In genomic region chr2:115867024-115867423, GRCh38 we compare ENCODE assay signal across 31 cellular contexts.
"Had no signal": no experiment of that assay in that cellular context is flagged by ENCODE, and none has a peak within 500 bp of the region (broad histone marks: within the 10 kb centered on the region; RNA-seq: fewer than 3 reads in every experiment).

No MANE protein-coding gene starts in this region.

- H3K27ac Mint-ChIP-seq: natural killer cell; nephron; neural progenitor cell; progenitor cell of endocrine pancreas; stimulated activated memory B cell treated with anti-CD40 and anti-IgM and Interleukin-4, amounts not matched to agents 10 μg/mL and 1 μg/mL and 100 μg/mL, for 72 hours; stimulated activated naive CD8-positive, alpha-beta T cell treated with anti-CD3 and anti-CD28 coated beads, Interleukin-15, amount 100 ng/mL, for 72 hours; type B pancreatic cell had no signal

- H3K4me1 ChIP-seq: neural progenitor cell, parathyroid adenoma, psoas muscle, spleen, suprapubic skin, testis, tibial artery, transverse colon, upper lobe of right lung, uterus had no signal

- H3K79me2 ChIP-seq: parathyroid adenoma had no signal

- H3K4me2 ChIP-seq: neural progenitor cell, smooth muscle cell had no signal

- H3K9ac ChIP-seq: neural progenitor cell, parathyroid adenoma had no signal

- H3K9me3 Mint-ChIP-seq: nephron; neural progenitor cell; stimulated activated memory B cell treated with anti-CD40 and anti-IgM and Interleukin-4, amounts not matched to agents 10 μg/mL and 1 μg/mL and 100 μg/mL, for 72 hours; type B pancreatic cell had no signal

- DNase-seq: natural killer cell; occipital lobe; ovary; posterior cingulate gyrus; psoas muscle; right cardiac atrium; spleen; stimulated activated CD4-positive, alpha-beta T cell treated with anti-CD3 and anti-CD28 coated beads, Interleukin-12 subunit alpha, Interleukin-12 subunit beta, amount 100 ng/mL, for 4 hours; stimulated activated CD4-positive, alpha-beta T cell treated with anti-CD3 and anti-CD28 coated beads, Interleukin-1b, Interleukin-23, amount 100 ng/mL, for 48 hours; stimulated activated CD4-positive, alpha-beta T cell treated with anti-CD3 and anti-CD28 coated beads, Interleukin-4, amount 100 ng/mL, for 1 hour; stimulated activated CD4-positive, alpha-beta T cell treated with anti-CD3 and anti-CD28 coated beads, Interleukin-4, amount 100 ng/mL, for 4 hours; stimulated activated CD8-positive, alpha-beta memory T cell treated with anti-CD3 and anti-CD28 coated beads, Interleukin-4, amount 100 ng/mL, for 48 hours; stimulated activated naive CD4-positive, alpha-beta T cell; stimulated activated naive CD8-positive, alpha-beta T cell treated with anti-CD3 and anti-CD28 coated beads, Interleukin-15, amount 100 ng/mL, for 72 hours; stimulated activated naive CD8-positive, alpha-beta T cell treated with anti-CD3 and anti-CD28 coated beads, Interleukin-15, Interleukin-2, amounts not matched to agents 100 U/mL and 50 U/mL, for 24 hours; substantia nigra; testis; tibial artery; transverse colon; upper lobe of right lung; uterus had no signal

- H3K27me3 Mint-ChIP-seq: progenitor cell of endocrine pancreas; stimulated activated memory B cell treated with anti-CD40 and anti-IgM and Interleukin-4, amounts not matched to agents 10 μg/mL and 1 μg/mL and 100 μg/mL, for 72 hours; stimulated activated naive CD8-positive, alpha-beta T cell treated with anti-CD3 and anti-CD28 coated beads, Interleukin-15, amount 100 ng/mL, for 72 hours; type B pancreatic cell had no signal

- H3K36me3 Mint-ChIP-seq: natural killer cell; neural progenitor cell; stimulated activated memory B cell treated with anti-CD40 and anti-IgM and Interleukin-4, amounts not matched to agents 10 μg/mL and 1 μg/mL and 100 μg/mL, for 72 hours; type B pancreatic cell had no signal

- H3K4me1 Mint-ChIP-seq: natural killer cell; nephron; neural progenitor cell; stimulated activated memory B cell treated with anti-CD40 and anti-IgM and Interleukin-4, amounts not matched to agents 10 μg/mL and 1 μg/mL and 100 μg/mL, for 72 hours; stimulated activated naive CD8-positive, alpha-beta T cell treated with anti-CD3 and anti-CD28 coated beads, Interleukin-15, amount 100 ng/mL, for 72 hours had no signal

- H3K27me3 ChIP-seq: neural progenitor cell, ovary, spleen, suprapubic skin, testis, tibial artery, transverse colon, upper lobe of right lung had no signal

- H3K9me3 ChIP-seq: ovary, psoas muscle, suprapubic skin, testis, tibial artery, transverse colon, upper lobe of right lung, uterus had no signal

- H3K27ac ChIP-seq: neural progenitor cell, ovary, parathyroid adenoma, psoas muscle, skin epidermis, spleen, suprapubic skin, testis, tibial artery, transverse colon, upper lobe of right lung, uterus had no signal

- H3K4me3 Mint-ChIP-seq: natural killer cell; nephron; neural progenitor cell; stimulated activated memory B cell treated with anti-CD40 and anti-IgM and Interleukin-4, amounts not matched to agents 10 μg/mL and 1 μg/mL and 100 μg/mL, for 72 hours; stimulated activated naive CD8-positive, alpha-beta T cell treated with anti-CD3 and anti-CD28 coated beads, Interleukin-15, amount 100 ng/mL, for 72 hours; type B pancreatic cell had no signal

- H2AFZ ChIP-seq: neural progenitor cell, parathyroid adenoma had no signal

- H3K36me3 ChIP-seq: neural progenitor cell, ovary, spleen, suprapubic skin, tibial artery, transverse colon, upper lobe of right lung, uterus had no signal

- ATAC-seq: natural killer cell; psoas muscle; right cardiac atrium; sciatic nerve; stimulated activated memory B cell treated with anti-CD40 and anti-IgM and Interleukin-4, amounts not matched to agents 10 μg/mL and 1 μg/mL and 100 μg/mL, for 72 hours; stimulated activated naive CD8-positive, alpha-beta T cell treated with anti-CD3 and anti-CD28 coated beads, Interleukin-15, amount 100 ng/mL, for 72 hours; stimulated activated naive CD8-positive, alpha-beta T cell treated with anti-CD3 and anti-CD28 coated beads, Interleukin-15, Interleukin-2, amounts not matched to agents 100 U/mL and 50 U/mL, for 24 hours; upper lobe of right lung had no signal

- H3K4me3 ChIP-seq: neural progenitor cell, ovary, psoas muscle, skin epidermis, smooth muscle cell, spleen, suprapubic skin, testis, tibial artery, transverse colon, upper lobe of right lung, uterus had no signal
